22 cellular contexts compared by ENCODE assay signal in genomic region chr4:149512489-149512888, GRCh38.
DNase-seq lines count a peak whose midpoint lies in the region; ATAC-seq and TF ChIP-seq lines count a peak whose summit lies in the region.
"Had no signal": no experiment of that assay in that cellular context is flagged by ENCODE, and none has a peak within 500 bp of the region (broad histone marks: within the 10 kb centered on the region; RNA-seq: fewer than 3 reads in every experiment).

No MANE protein-coding gene starts in this region.

- BruUV-seq in MCF 10A (replicated peaks; lab: Mats Ljungman, UMichigan) = no TSS peak
- no TSS peak for BruUV-seq in mammary epithelial cell (replicated peaks; lab: Mats Ljungman, UMichigan)

- H4K20me1 ChIP-seq in mammary epithelial cell (ENCODE audit: insufficient read depth, low read length) = no peaks in the 10 kb centered on the region

- no peaks in the 10 kb centered on the region for H3K79me2 ChIP-seq in mammary epithelial cell (ENCODE audit: insufficient read depth, low read length)

- H3K27me3 ChIP-seq in mammary epithelial cell (ENCODE audit: insufficient read depth, low read length) (no peaks in the 10 kb centered on the region), subcutaneous abdominal adipose tissue (ENCODE audit: control insufficient read depth in 5 of 5, insufficient read depth in 4 of 5, low read length in 5 of 5) (no peaks in the 10 kb centered on the region)

- peak; percentile 34 for DNase-seq in MCF 10A (ENCODE audit: unreplicated experiment)
- no peak for DNase-seq in mammary epithelial cell
- peak; percentile 34 to 54 for DNase-seq in cardiac fibroblast (ENCODE audit: low read depth in 2 of 2)
- DNase-seq in fibroblast of villous mesenchyme (ENCODE audit: low read depth) = peak; percentile 17
- DNase-seq in NCI-H1417 treated with DMSO at 0.1 percent for 48 hours (lab: John Stamatoyannopoulos, UW) = no peak
- DNase-seq: DMS79 treated with DMSO at 0.1 percent for 48 hours, KG1, NCI-H1436, NCI-H1930, NCI-H226, NCI-H524, NCI-H82, OCI-M1, SIG-M5 had no signal

- H3K27me3 Mint-ChIP-seq in MCF 10A (ENCODE audit: insufficient read depth, unreplicated experiment) = no peaks in the 10 kb centered on the region
- H3K27me3 Mint-ChIP-seq: B cell had no signal

- H3K27ac Mint-ChIP-seq in MCF 10A (ENCODE audit: low read depth, unreplicated experiment) = no peak overlapping the region
- H3K27ac Mint-ChIP-seq: B cell, GM23338 had no signal

- H3K9me3 ChIP-seq in mammary epithelial cell (replicated peaks; ENCODE audit: insufficient read depth, low read length) = no peaks in the 10 kb centered on the region
- peaks cover 0 to 4% (median 0%) of the 10 kb centered on the region in 5 donors for H3K9me3 ChIP-seq in subcutaneous abdominal adipose tissue (ENCODE audit: control insufficient read depth in 5 of 5, low read length in 5 of 5)

- no peak overlapping the region for H3K4me3 Mint-ChIP-seq in MCF 10A (ENCODE audit: unreplicated experiment)
- H3K4me3 Mint-ChIP-seq: B cell, GM23338 had no signal

- H3K9ac ChIP-seq in mammary epithelial cell (ENCODE audit: insufficient read depth, low read length) = no peak overlapping the region
- peak overlapping the region in 2 of 5 donors; percentile 37 to 78 for H3K9ac ChIP-seq in subcutaneous abdominal adipose tissue (ENCODE audit: low read length in 5 of 5)

- TF ChIP-seq CTCF in MCF 10A (IDR thresholded peaks at IDR 0.05; ENCODE audit: unreplicated experiment) = no peak
- TF ChIP-seq CTCF in mammary epithelial cell (conservative IDR thresholded peaks at IDR 0.05 in 1 of 2, IDR thresholded peaks at IDR 0.05 in 1 of 2; ENCODE audit: extremely low read depth in 1 of 2, insufficient read depth in 1 of 2, low read depth in 1 of 2, low read length in 2 of 2) = no peak
- no peak for TF ChIP-seq CTCF in cardiac fibroblast (IDR thresholded peaks at IDR 0.05; ENCODE audit: low read depth, low read length)
- no peak for TF ChIP-seq CTCF in fibroblast of villous mesenchyme (IDR thresholded peaks at IDR 0.05; ENCODE audit: insufficient read depth, low read depth, low read length)

- ATAC-seq in HG03108 (IDR thresholded peaks at IDR 0.05; ENCODE audit: unreplicated experiment) = no peak
- no peak for ATAC-seq in GM18870 (IDR thresholded peaks at IDR 0.05; ENCODE audit: unreplicated experiment)
- ATAC-seq: GM23338, HCT116, HepG2 had no signal

- no peaks in the 10 kb centered on the region for H3K4me1 ChIP-seq in mammary epithelial cell (ENCODE audit: insufficient read depth, low read length)
- H3K4me1 ChIP-seq in subcutaneous abdominal adipose tissue (ENCODE audit: control insufficient read depth in 5 of 5, insufficient read depth in 5 of 5, low read length in 5 of 5) = peaks cover 2 to 27% (median 17%) of the 10 kb centered on the region in 5 donors

- in situ Hi-C loops in mammary epithelial cell (cut with MboI; ENCODE audit: low sequenced_read_pairs in 2 of 2) = no loop called here

- peaks cover 5% of the 10 kb centered on the region for H3K9me3 Mint-ChIP-seq in MCF 10A (ENCODE audit: unreplicated experiment)

- 38% methylated on average over 1 of the region's 1 CpG for WGBS in mammary epithelial cell (ENCODE audit: low coverage, missing lambda C conversion rate)

- no peak overlapping the region for H2AFZ ChIP-seq in mammary epithelial cell (ENCODE audit: low read depth, low read length)
- H2AFZ ChIP-seq: GM23338 had no signal

- H3K4me1 Mint-ChIP-seq in MCF 10A (ENCODE audit: insufficient read depth, unreplicated experiment) = no peaks in the 10 kb centered on the region
- H3K4me1 Mint-ChIP-seq: B cell, GM23338 had no signal

- H3K36me3 ChIP-seq in mammary epithelial cell (ENCODE audit: insufficient read depth, low read length) = no peaks in the 10 kb centered on the region
- H3K36me3 ChIP-seq in subcutaneous abdominal adipose tissue (ENCODE audit: control insufficient read depth in 5 of 5, insufficient read depth in 5 of 5, low read length in 5 of 5) = no peaks in the 10 kb centered on the region

- H3K27ac ChIP-seq in mammary epithelial cell (ENCODE audit: insufficient read depth, low read depth, low read length) (no peak overlapping the region), subcutaneous abdominal adipose tissue (ENCODE audit: low read depth, low read length) (peak overlapping the region; percentile 100)
- H3K27ac ChIP-seq: 22Rv1 had no signal

- intact Hi-C loops in MCF 10A (cut with micrococcal nuclease) (no loop called here), mammary epithelial cell (cut with micrococcal nuclease) (no loop called here)

- POLR2A ChIA-PET in MCF 10A (lab: Yijun Ruan, JAX) = interaction anchor here (0.6 kb wide), 1 partner anchor 44 kb away, joined by 3 read pairs; no protein-coding TSS in a partner anchor

- H3K36me3 Mint-ChIP-seq in MCF 10A (ENCODE audit: insufficient read depth, unreplicated experiment) = no peaks in the 10 kb centered on the region

- H3K4me2 ChIP-seq in mammary epithelial cell (ENCODE audit: insufficient read depth, low read depth, low read length) = no peak overlapping the region
- H3K4me2 ChIP-seq: GM23338 had no signal

- dilution Hi-C loops in mammary epithelial cell (cut with HindIII; ENCODE audit: low sequenced_read_pairs) = no loop called here

- CTCF ChIA-PET in MCF 10A (lab: Yijun Ruan, JAX) (interaction anchor here (1.4 kb wide), 1 partner anchor 141 kb away, joined by 4 read pairs; no protein-coding TSS in a partner anchor), mammary epithelial cell (lab: Charles Lee; ENCODE audit: low non-redundant PET) (no interaction called here)

- H3K4me3 ChIP-seq in mammary epithelial cell (replicated peaks in 1 of 3; ENCODE audit: insufficient read depth in 1 of 3, low read depth in 2 of 3, low read length in 3 of 3) (no peak overlapping the region), cardiac fibroblast (replicated peaks in 1 of 2; ENCODE audit: low read depth in 2 of 2, low read length in 2 of 2) (no peak overlapping the region), fibroblast of villous mesenchyme (ENCODE audit: low read depth, low read length) (no peak overlapping the region), subcutaneous abdominal adipose tissue (ENCODE audit: low read depth in 1 of 5, low read length in 5 of 5) (no peak overlapping the region)
- H3K4me3 ChIP-seq: GM23338 had no signal

Comparison
In these comparisons a context has a peak if more than half of its experiments do, and no peak if none do; other contexts are left out.
1. DNase-seq: peak in MCF 10A (single experiment), cardiac fibroblast (2 of 2) and fibroblast of villous mesenchyme (single experiment); none in mammary epithelial cell (single experiment) and NCI-H1417 treated with DMSO at 0.1 percent for 48 hours (single experiment).